11 cellular contexts compared by ENCODE assay signal in the genomic region with DNA sequence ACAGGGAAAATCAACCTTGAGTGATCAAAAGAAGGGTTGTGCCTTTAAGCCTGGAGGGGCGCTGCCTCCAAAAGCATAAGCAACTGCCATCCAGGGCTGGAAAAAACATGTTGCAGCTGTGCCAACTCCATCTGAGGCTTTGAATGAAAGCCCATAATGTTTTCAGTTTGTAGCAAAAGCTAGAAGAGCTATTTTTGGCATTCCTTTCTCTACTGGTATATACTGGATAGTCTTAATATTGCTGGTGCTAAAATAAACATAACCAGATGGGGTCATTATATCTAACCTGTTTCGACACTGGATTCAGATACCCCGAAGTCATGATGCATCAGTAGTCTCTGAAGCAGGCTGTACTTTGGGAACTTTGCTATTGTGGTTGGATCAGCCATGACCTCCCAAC. TPM values are rescaled to one million over a fixed set of nuclear protein-coding genes. Genes with fewer than 3 reads are reported as not detected.
A peak's percentile ranks its signal among the peaks of the same experiment; 100 is the strongest.
DNase-seq lines count a peak whose midpoint lies in the region; TF ChIP-seq lines count a peak whose summit lies in the region.
"Had no signal": no experiment of that assay in that cellular context is flagged by ENCODE, and none has a peak within 500 bp of the region (broad histone marks: within the 10 kb centered on the region; RNA-seq: fewer than 3 reads in every experiment).

No MANE protein-coding gene starts in this region.

- no peak for TF ChIP-seq POLR2A in esophagus squamous epithelium (IDR thresholded peaks at IDR 0.05)

- H3K79me2 ChIP-seq in MM.1S (ENCODE audit: low read length), result no peaks in the 10 kb centered on the region

- TF ChIP-seq CTCF in AG10803 (conservative IDR thresholded peaks at IDR 0.05; ENCODE audit: low read length) (peak; percentile 58), esophagus squamous epithelium (IDR thresholded peaks at IDR 0.05) (no peak), MM.1S (IDR thresholded peaks at IDR 0.05; ENCODE audit: low read length) (no peak)

- DNase-seq in AG10803 (ENCODE audit: low read depth), result peak; percentile 92
- peak; percentile 69 for DNase-seq in NCI-H1694 treated with DMSO at 0.1 percent for 48 hours (lab: John Stamatoyannopoulos, UW)
- no peak for DNase-seq in esophagus squamous epithelium (lab: John Stamatoyannopoulos, UW)
- DNase-seq in pons (ENCODE audit: low spot score), result peak; percentile 70
- DNase-seq in HAP-1 (ENCODE audit: low spot score in 2 of 2), result no peak
- DNase-seq in MM.1S, result no peak
- DNase-seq in DMS114 treated with DMSO at 0.1 percent for 48 hours (lab: John Stamatoyannopoulos, UW; ENCODE audit: unreplicated experiment), result no peak
- no peak for DNase-seq in UCSD-AML1 (lab: John Stamatoyannopoulos, UW; ENCODE audit: unreplicated experiment)
- DNase-seq: activated CD8-positive, alpha-beta memory T cell treated with anti-CD3 and anti-CD28 coated beads for 24 hours; Right ventricle myocardium superior had no signal

- intact Hi-C loops in esophagus squamous epithelium (cut with DNase I), result no loop called here

- H3F3A ChIP-seq in MM.1S (ENCODE audit: insufficient read depth, low read length), result no peaks in the 10 kb centered on the region

- whole genome bisulfite sequencing in esophagus squamous epithelium, 2 donors, result 24 to 30% methylated on average over 3 of the region's 3 CpGs

- no peaks in the 10 kb centered on the region for H3K9me2 ChIP-seq in MM.1S (replicated peaks; ENCODE audit: insufficient read depth, low read length)

- H3K36me3 ChIP-seq in esophagus squamous epithelium (no peaks in the 10 kb centered on the region), HAP-1 (replicated peaks) (no peaks in the 10 kb centered on the region), MM.1S (replicated peaks; ENCODE audit: insufficient read depth, low read length) (no peaks in the 10 kb centered on the region)
- H3K36me3 ChIP-seq: cardiac muscle cell had no signal

- H3K27ac ChIP-seq in esophagus squamous epithelium (peak overlapping the region; percentile 46 to 89 (median 65)), MM.1S (ENCODE audit: low read length) (no peak overlapping the region)
- H3K27ac ChIP-seq: cardiac muscle cell had no signal

- no peak overlapping the region for H3K4me2 ChIP-seq in MM.1S (ENCODE audit: low read depth, low read length)

- no peak overlapping the region for H3K9ac ChIP-seq in MM.1S (ENCODE audit: low read length)

- H4K20me1 ChIP-seq in MM.1S (ENCODE audit: insufficient read depth, low read length), result no peaks in the 10 kb centered on the region

- H3K27me3 ChIP-seq in esophagus squamous epithelium, result no peaks in the 10 kb centered on the region
- H3K27me3 ChIP-seq in HAP-1 (ENCODE audit: low read depth), result no peaks in the 10 kb centered on the region
- H3K27me3 ChIP-seq in MM.1S (replicated peaks; ENCODE audit: insufficient read depth, low read length), result no peaks in the 10 kb centered on the region
- H3K27me3 ChIP-seq: cardiac muscle cell had no signal

- H3K4me1 ChIP-seq in esophagus squamous epithelium (peaks cover 41 to 98% (median 48%) of the 10 kb centered on the region in 3 donors), HAP-1 (peaks cover 7% of the 10 kb centered on the region), MM.1S (ENCODE audit: low read length) (peaks cover 47% of the 10 kb centered on the region)

- in situ Hi-C loops in HAP-1 (cut with MboI; ENCODE audit: low sequenced_read_pairs), result no loop called here

- H3K9me3 ChIP-seq in esophagus squamous epithelium, result no peaks in the 10 kb centered on the region
- no peaks in the 10 kb centered on the region for H3K9me3 ChIP-seq in HAP-1
- H3K9me3 ChIP-seq in MM.1S (replicated peaks; ENCODE audit: insufficient read depth, low read length), result no peaks in the 10 kb centered on the region

- no peak overlapping the region for H2AFZ ChIP-seq in MM.1S (ENCODE audit: low read length)

- H3K4me3 ChIP-seq in AG10803 (ENCODE audit: low read length) (no peak overlapping the region), esophagus squamous epithelium (no peak overlapping the region), HAP-1 (no peak overlapping the region), MM.1S (ENCODE audit: low read length) (no peak overlapping the region)
- H3K4me3 ChIP-seq: cardiac muscle cell had no signal

RNA-seq across cellular contexts. Expression of a gene that starts 25.1 kb away (rescaled TPM):
- total RNA-seq in esophagus squamous epithelium, result 10 to 100 TPM; 24.8 to 66.4 (median 43.6) TPM

Comparison
In these comparisons a context has a peak if more than half of its experiments do, and no peak if none do; other contexts are left out.
1. DNase-seq: peak in AG10803 (single experiment), NCI-H1694 treated with DMSO at 0.1 percent for 48 hours (single experiment) and pons (single experiment); none in esophagus squamous epithelium (single experiment), HAP-1 (0 of 2), MM.1S (single experiment), DMS114 treated with DMSO at 0.1 percent for 48 hours (single experiment) and UCSD-AML1 (single experiment).